8 cellular contexts compared by ENCODE assay signal in the genomic region with DNA sequence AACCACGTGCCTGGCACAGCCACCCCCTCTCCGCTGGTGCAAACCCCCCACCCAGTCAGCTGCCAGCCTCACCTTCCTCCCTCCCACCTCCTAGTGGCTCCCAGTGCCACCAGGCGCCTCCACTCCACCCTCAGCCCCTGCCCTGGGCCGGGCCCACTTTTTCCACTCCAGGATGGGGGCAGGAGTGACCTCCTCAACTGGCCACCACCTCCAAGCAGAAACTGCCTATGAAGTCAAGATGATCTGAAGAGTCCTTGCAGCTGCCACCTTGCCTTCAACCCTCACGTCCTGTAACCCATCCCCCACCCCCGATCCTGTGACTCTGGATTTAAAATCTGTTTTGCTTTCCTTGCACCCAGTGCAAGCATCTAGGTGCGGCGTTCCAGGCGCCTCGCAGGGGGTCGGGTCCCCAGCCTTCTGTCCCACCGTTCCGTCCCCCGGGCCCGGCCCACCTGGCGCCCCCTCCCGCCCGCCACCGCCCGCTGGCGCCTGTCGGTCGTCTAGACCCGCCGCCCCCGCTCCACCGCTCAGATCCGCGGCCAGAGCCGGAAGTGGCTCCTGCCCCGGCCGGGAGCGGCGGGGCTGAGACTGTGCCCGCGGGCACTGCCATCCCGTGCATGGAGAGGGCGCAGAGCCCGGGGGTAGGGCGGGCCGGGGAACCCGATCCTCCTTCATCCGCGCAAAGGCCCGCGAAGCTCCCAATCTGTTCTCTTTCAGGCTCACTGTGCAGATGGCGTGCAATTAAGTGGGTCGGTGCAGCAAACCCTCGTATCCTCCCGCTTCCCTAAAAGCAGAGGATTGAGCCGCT. TPM values are rescaled to one million over a fixed set of nuclear protein-coding genes. Genes with fewer than 3 reads are reported as not detected.
A peak's percentile ranks its signal among the peaks of the same experiment; 100 is the strongest.
DNase-seq lines count a peak whose midpoint lies in the region; ATAC-seq, FAIRE-seq and TF ChIP-seq lines count a peak whose summit lies in the region.

No MANE protein-coding gene starts in this region.

- in situ Hi-C loops in K562 (cut with MboI): no loop called here

- DNase-seq in DMS153 treated with DMSO at 0.1 percent for 48 hours (lab: John Stamatoyannopoulos, UW; ENCODE audit: unreplicated experiment): peak; percentile 47
- DNase-seq in SW480 (ENCODE audit: low spot score): peak; percentile 66
- DNase-seq in K562 (ENCODE audit: extremely low read depth in 1 of 4, low spot score in 3 of 4): peak in 3 of 4 experiments; percentile 9 to 45 (median 25)
- peak in 3 of 4 experiments; percentile 14 to 26 (median 16) for DNase-seq in stimulated activated CD4-positive, alpha-beta T cell treated with anti-CD3 and anti-CD28 coated beads, Interleukin-1b, Interleukin-23, amount 100 ng/mL, for 24 hours (ENCODE audit: low read depth in 4 of 4, low spot score in 1 of 4)
- DNase-seq in middle frontal gyrus (ENCODE audit: extremely low spot score, low spot score): no peak

- BruUV-seq in K562 (replicated peaks; lab: Mats Ljungman, UMichigan): no TSS peak

- no peaks in the 10 kb centered on the region for H3K27me3 ChIP-seq in K562 (ENCODE audit: control insufficient read depth in 2 of 2, insufficient read depth in 2 of 2, low read length in 2 of 2)

- TF ChIP-seq RAD21 in K562 (CRISPR knock-in tag; conservative IDR thresholded peaks at IDR 0.05 in 1 of 2, IDR thresholded peaks at IDR 0.05 in 1 of 2): no peak

- no peaks in the 10 kb centered on the region for H3K9me3 ChIP-seq in K562 (replicated peaks; ENCODE audit: control insufficient read depth, insufficient read depth, low read depth, low read length)
- H3K9me3 ChIP-seq in iPS-18c (ENCODE audit: control insufficient read depth, insufficient read depth, low read length): no peaks in the 10 kb centered on the region

- no peak for FAIRE-seq in K562 (lab: Jason Lieb, UNC)

- intact Hi-C loops in K562 (cut with micrococcal nuclease): no loop called here

- no peaks in the 10 kb centered on the region for H4K20me1 ChIP-seq in K562 (replicated peaks; ENCODE audit: control insufficient read depth, insufficient read depth, low read length)

- H3K9ac ChIP-seq in K562 (ENCODE audit: insufficient read depth in 1 of 2, low read depth in 2 of 2, low read length in 2 of 2): peak overlapping the region in 1 of 2 experiments; percentile 42; a peak in 2 of 4 replicates

- no peak overlapping the region for H3K4me3 ChIP-seq in K562
- peak overlapping the region; percentile 38 for H3K4me3 ChIP-seq in iPS-18c (ENCODE audit: insufficient read depth, low read depth, low read length)

- H3K27ac ChIP-seq in K562 (ENCODE audit: extremely low read depth, low read depth, low read length): no peak overlapping the region

- no peak for TF ChIP-seq POLR2A in K562 (conservative IDR thresholded peaks at IDR 0.05)

- POLR2A ChIA-PET in K562 (lab: Yijun Ruan, JAX): no interaction called here

- peaks cover 0 to 9% of the 10 kb centered on the region in 2 experiments; a peak in 1 of 5 replicates for H3K4me1 ChIP-seq in K562 (replicated peaks in 1 of 2; ENCODE audit: control insufficient read depth in 2 of 2, insufficient read depth in 2 of 2, low read length in 2 of 2)

- H3K79me2 ChIP-seq in K562 (ENCODE audit: control insufficient read depth, insufficient read depth, low read length): no peaks in the 10 kb centered on the region

- no peak for TF ChIP-seq CTCF in K562 (IDR thresholded peaks at IDR 0.05 in 2 of 3, conservative IDR thresholded peaks at IDR 0.05 in 1 of 3; ENCODE audit: insufficient read depth in 2 of 3, low read depth in 1 of 3, low read length in 3 of 3)

- no peaks in the 10 kb centered on the region for H3K36me3 ChIP-seq in K562 (ENCODE audit: control insufficient read depth, insufficient read depth, low read length)

- H2AFZ ChIP-seq in K562 (ENCODE audit: low read depth, low read length): no peak overlapping the region

- no peak for TF ChIP-seq EP300 in K562 (IDR thresholded peaks at IDR 0.05; ENCODE audit: low read length)

- CTCF ChIA-PET in K562 (lab: Yijun Ruan, JAX; ENCODE audit: low intra/inter-chr PET ratio): no interaction called here

- H3K4me2 ChIP-seq in K562 (ENCODE audit: insufficient read depth, low read length): no peak overlapping the region

- WGBS in K562 (ENCODE audit: insufficient coverage, low coverage, missing lambda C conversion rate): 54% methylated on average over 29 of the region's 51 CpGs

- no peaks in the 10 kb centered on the region for H3K9me1 ChIP-seq in K562 (ENCODE audit: control insufficient read depth, insufficient read depth, low read length)

- ATAC-seq in HG02885 (IDR thresholded peaks at IDR 0.05; ENCODE audit: poor library complexity, unreplicated experiment) (peak; percentile 51), K562 (no peak), GM21717 (IDR thresholded peaks at IDR 0.05; ENCODE audit: unreplicated experiment) (no peak)

TF ChIP-seq in K562, 482 proteins besides CTCF, POLR2A, EP300 and RAD21:
- TF ChIP-seq ZBTB7A (IDR thresholded peaks at IDR 0.05; ENCODE audit: borderline replicate concordance, control insufficient read depth, low read depth, low read length) (peak; percentile 38; the same call in 1 of the 2 replicates), ERF (CRISPR knock-in tag; IDR thresholded peaks at IDR 0.05) (no peak), ZNF121 (CRISPR knock-in tag; conservative IDR thresholded peaks at IDR 0.05) (peak; percentile 71; the same call in 1 of the 2 replicates), ZBTB33 (CRISPR knock-in tag; IDR thresholded peaks at IDR 0.05) (peak; percentile 81), DNMT1 (IDR thresholded peaks at IDR 0.05) (no peak), E4F1 (CRISPR knock-in tag; IDR thresholded peaks at IDR 0.05; ENCODE audit: borderline replicate concordance) (no peak), HNRNPL (IDR thresholded peaks at IDR 0.05; ENCODE audit: low read depth, low read length) (peak; percentile 73; the same call in 1 of the 2 replicates), HMGN3 (IDR thresholded peaks at IDR 0.05; ENCODE audit: borderline replicate concordance, extremely low read depth, insufficient read length, low read depth, low read length) (no peak)

RNA-seq across cellular contexts. Expression of gene GTF2I, which starts 51.2 kb away (rescaled TPM):
- 354 and 727 TPM in 2 replicates for total RNA-seq in K562 (2011; cell fraction: chromatin; rRNA removed; ENCODE audit: low replicate concordance)
- 159 and 162 TPM in 2 replicates for total RNA-seq in K562 (2011; cell fraction: nucleolus; rRNA removed)
- total RNA-seq in K562 (2011; cell fraction: nucleoplasm; rRNA removed): 250 and 342 TPM in 2 replicates
- total RNA-seq in K562 (2014; rRNA removed) (90.0 and 141 TPM in 2 replicates), K562 (2014; rRNA removed; fragmentation: Illumina TruSeq; extraction: Trizol) (112 and 113 TPM in 2 replicates), K562 (2015; rRNA removed; fragmentation: Illumina TruSeq; extraction: Trizol) (96.8 and 103 TPM in 2 replicates), K562 (2021) (161 and 162 TPM in 2 replicates)
- polyA plus RNA-seq in K562 (2011; rRNA removed) (65.7 and 70.5 TPM in 2 replicates), K562 (2014; fragmentation: Illumina TruSeq; extraction: Trizol) (112 and 138 TPM in 2 replicates), K562 (2014; fragmentation: Nextera tagmentation; extraction: Ambion mirVana) (10 to 100 TPM in 1 of 2 experiments, 1 to 10 TPM in 1; 8.4 to 12.6 TPM), K562 (2014; rRNA removed) (79.2 and 80.5 TPM in 2 replicates)
- 23.9 and 71.9 TPM in 2 replicates for polyA plus RNA-seq in K562 (2011; cell fraction: cytosol; rRNA removed)
- polyA plus RNA-seq in K562 (2011; cell fraction: nucleus; rRNA removed): 147 and 175 TPM in 2 replicates
- 83.7 and 98.2 TPM in 2 replicates for polyA plus RNA-seq in K562 (2012)
- 52.0 and 61.9 TPM in 2 replicates for polyA minus RNA-seq in K562 (2011; rRNA and poly(A)+ RNA removed)
- 42.7 and 48.1 TPM in 2 replicates for polyA minus RNA-seq in K562 (2011; cell fraction: cytosol; rRNA and poly(A)+ RNA removed)
- polyA minus RNA-seq in K562 (2011; cell fraction: nucleus; rRNA and poly(A)+ RNA removed): 73.9 and 81.9 TPM in 2 replicates
